ENCODE assay signal across 8 cellular contexts in the genomic region with DNA sequence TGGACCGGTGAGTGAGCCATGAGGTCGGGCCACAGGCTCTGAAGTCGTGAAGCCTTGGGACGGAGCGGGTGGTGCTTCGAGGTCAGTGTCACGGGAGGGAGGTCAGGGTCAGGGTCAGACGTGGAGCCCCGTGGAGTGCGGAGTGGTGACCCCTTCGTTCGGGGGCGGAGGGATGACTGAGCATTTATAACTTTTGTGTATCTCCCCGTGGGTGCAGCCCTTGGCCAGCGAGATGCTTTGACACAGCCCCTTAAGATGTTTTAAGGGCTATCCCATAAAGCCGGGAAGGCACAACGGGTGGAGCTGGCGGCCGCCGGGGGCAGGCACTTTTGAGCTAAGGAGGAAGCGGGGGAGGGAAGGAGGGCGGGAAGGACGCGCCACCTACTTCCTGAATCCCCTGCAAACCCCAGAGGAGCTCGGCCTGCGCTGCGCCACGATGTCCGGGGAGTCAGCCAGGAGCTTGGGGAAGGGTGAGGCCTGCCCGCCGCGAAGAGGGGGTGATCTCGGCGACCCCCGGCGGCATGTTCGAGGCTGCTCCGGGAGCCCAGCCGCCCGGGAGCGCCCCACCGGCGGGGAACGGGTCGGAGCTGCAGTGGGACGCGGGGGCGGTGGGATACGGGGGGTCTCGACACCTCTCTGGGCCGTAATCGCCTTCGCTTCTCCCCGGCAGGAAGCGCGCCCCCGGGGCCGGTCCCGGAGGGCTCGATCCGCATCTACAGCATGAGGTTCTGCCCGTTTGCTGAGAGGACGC. TPM values are rescaled to one million over a fixed set of nuclear protein-coding genes. Genes with fewer than 3 reads are reported as not detected.
DNase-seq lines count a peak whose midpoint lies in the region; ATAC-seq and TF ChIP-seq lines count a peak whose summit lies in the region.

Gene GSTO1 (plus strand): TSS at position 400 of the 751 bp plus-strand sequence. CDS start 37 bp downstream, at position 437.

- peak within 1 kb of the TSS; percentile 91 to 98 (median 98) for H3K4me3 Mint-ChIP-seq in T-cell

- H3K4me2 ChIP-seq in parathyroid adenoma (ENCODE audit: low read length), result peak within 1 kb of the TSS; percentile 85

- H3K4me3 ChIP-seq in HUES6 (ENCODE audit: low read depth, low read length), result peak within 1 kb of the TSS; percentile 81
- H3K4me3 ChIP-seq in heart left ventricle, result peak within 1 kb of the TSS; percentile 76 to 98 (median 86)
- H3K4me3 ChIP-seq in parathyroid adenoma (ENCODE audit: low read depth, low read length), result peak within 1 kb of the TSS; percentile 83

- H3K4me1 Mint-ChIP-seq in T-cell, result peaks cover 49 to 56% (median 54%) of the 10 kb centered on the region in 3 donors

- H3K36me3 ChIP-seq in HUES6 (ENCODE audit: control insufficient read depth, insufficient read depth, low read length), result peaks cover 29% of the 10 kb centered on the region
- H3K36me3 ChIP-seq in heart left ventricle, result peaks cover 0 to 35% (median 26%) of the 10 kb centered on the region in 9 donors
- H3K36me3 ChIP-seq in parathyroid adenoma (ENCODE audit: control insufficient read depth, insufficient read depth, low read length), result no peaks in the 10 kb centered on the region

- 1% methylated on average over 48 to 63 of the region's 63 CpGs for WGBS in heart left ventricle, 4 donors

- TF ChIP-seq POLR2A in heart left ventricle (IDR thresholded peaks at IDR 0.05), result peak in 1 of 2 donors; percentile 77

- peak in 2 of 12 donors; percentile 2 to 10 for TF ChIP-seq CTCF in heart left ventricle (IDR thresholded peaks at IDR 0.05)
- TF ChIP-seq CTCF in parathyroid adenoma (IDR thresholded peaks at IDR 0.05), result peak; percentile 5

- no peaks in the 10 kb centered on the region for H3K9me3 Mint-ChIP-seq in T-cell

- DNase-seq in Caki2 (ENCODE audit: low read depth) (peak; percentile 63), T-cell (peak in 25 of 34 experiments; percentile 19 to 57 (median 28)), amniotic stem cell (lab: John Stamatoyannopoulos, UW) (peak; percentile 38), heart left ventricle (peak; percentile 87 to 92 (median 89)), NCI-H1930 (lab: John Stamatoyannopoulos, UW) (no peak)

- peak within 1 kb of the TSS; percentile 98 for H2AFZ ChIP-seq in parathyroid adenoma

- in situ Hi-C loops in Caki2 (cut with HindIII; ENCODE audit: low pct_unique_long_range_greater_than_20kb, low sequenced_read_pairs), result no loop called here

- H3K9ac ChIP-seq in HUES6 (ENCODE audit: low read length) (peak within 1 kb of the TSS; percentile 89), parathyroid adenoma (peak within 1 kb of the TSS; percentile 94)

- H3K79me2 ChIP-seq in parathyroid adenoma, result peaks cover 6% of the 10 kb centered on the region

- POLR2A ChIA-PET in T-cell (lab: Charles Lee), result interaction anchor here (0.6 to 1.4 kb wide), 6 partner anchors 8 to 134 kb away, joined by 3 to 10 read pairs (median 5); partner anchors contain the start of gene GSTO2 (in 2 of the 2)

- CTCF ChIA-PET in T-cell (lab: Charles Lee), result interaction anchor here (0.6 to 3.4 kb wide), 6 partner anchors 19 to 488 kb away, joined by 3 to 12 read pairs (median 4); partner anchors contain the start of gene CFAP43 (in 1 of the 2)

- H3K36me3 Mint-ChIP-seq in T-cell, result peaks cover 16% of the 10 kb centered on the region

- H3K27ac Mint-ChIP-seq in T-cell, result peak within 1 kb of the TSS; percentile 91 to 99

- peaks cover 0 to 4% of the 10 kb centered on the region in 2 donors for H3K27me3 Mint-ChIP-seq in T-cell

- H3K9me3 ChIP-seq in HUES6 (ENCODE audit: control insufficient read depth, insufficient read depth, low read depth, low read length) (peaks cover 3% of the 10 kb centered on the region; the same call in 1 of the 2 replicates), heart left ventricle (no peaks in the 10 kb centered on the region), parathyroid adenoma (ENCODE audit: control insufficient read depth, low read length) (no peaks in the 10 kb centered on the region)

- H3K4me1 ChIP-seq in HUES6 (ENCODE audit: control insufficient read depth, insufficient read depth, low read length) (peaks cover 54% of the 10 kb centered on the region), heart left ventricle (peaks cover 3 to 50% (median 33%) of the 10 kb centered on the region in 12 donors), parathyroid adenoma (peaks cover 29% of the 10 kb centered on the region)

- peak within 1 kb of the TSS; percentile 93; the same call in 1 of the 2 replicates for H3K27ac ChIP-seq in HUES6 (ENCODE audit: low read depth, low read length)
- peak within 1 kb of the TSS; percentile 96 to 100 (median 98) for H3K27ac ChIP-seq in heart left ventricle
- peak within 1 kb of the TSS; percentile 90 for H3K27ac ChIP-seq in parathyroid adenoma

- intact Hi-C loops in heart left ventricle (cut with DNase I), result loop anchor here in 3 of 10 donors (1.0 to 10.0 kb wide), 4 partner anchors 22 to 132 kb away; partner anchors contain the start of genes CFAP43 (in 2 of the 3) and SFR1 (in 2 of the 3)

- ATAC-seq in GM21367 (IDR thresholded peaks at IDR 0.05; ENCODE audit: unreplicated experiment) (peak; percentile 69), T-cell (replicated peaks in 1 of 4) (peak; percentile 66 to 80 (median 76)), heart left ventricle (peak; percentile 82 to 93 (median 91))

- no peaks in the 10 kb centered on the region for H3K27me3 ChIP-seq in HUES6 (ENCODE audit: control insufficient read depth, insufficient read depth, low read length)
- no peaks in the 10 kb centered on the region for H3K27me3 ChIP-seq in heart left ventricle
- H3K27me3 ChIP-seq in parathyroid adenoma (ENCODE audit: control insufficient read depth, insufficient read depth, low read length), result no peaks in the 10 kb centered on the region

RNA-seq across cellular contexts. Expression of gene GSTO1, which starts in this region (rescaled TPM):
- 96.6 and 108 TPM in 2 replicates for total RNA-seq in Caki2 (2014; rRNA removed; shearing (Covaris generic); ENCODE audit: low replicate concordance)
- total RNA-seq in T-cell, result 10 to 100 TPM; 19.9 to 61.5 (median 46.2) TPM
- 100 to 1,000 TPM; 194 to 372 (median 209) TPM for total RNA-seq in heart left ventricle
- polyA plus RNA-seq in heart left ventricle, result 100 to 1,000 TPM; 434 to 699 TPM

Comparison
In these comparisons a context has a peak if more than half of its experiments do, and no peak if none do; other contexts are left out.
1. DNase-seq: peak in Caki2 (single experiment), T-cell (25 of 34), amniotic stem cell (single experiment) and heart left ventricle (5 of 5); none in NCI-H1930 (0 of 2).
2. Peak in every context shown above with its lines, with median percentiles within 50 percentile points of each other: ATAC-seq, H3K27ac ChIP-seq and H3K4me3 ChIP-seq.